12 cellular contexts compared by ENCODE assay signal in genomic region chr17:81339502-81340296, GRCh38. TPM values are rescaled to one million over a fixed set of nuclear protein-coding genes. Genes with fewer than 3 reads are reported as not detected.
DNase-seq lines count a peak whose midpoint lies in the region; ATAC-seq and TF ChIP-seq lines count a peak whose summit lies in the region.
"Had no signal": no experiment of that assay in that cellular context is flagged by ENCODE, and none has a peak within 500 bp of the region (broad histone marks: within the 10 kb centered on the region; RNA-seq: fewer than 3 reads in every experiment).

No MANE protein-coding gene starts in this region.

- H3K9me3 ChIP-seq in BLaER1 treated with 17β-estradiol and CSF1 and Interleukin-3, amounts not matched to agents 10 nM and 100 nM (replicated peaks in 1 of 11): no peaks in the 10 kb centered on the region
- H3K9me3 ChIP-seq in neural progenitor cell (ENCODE audit: low read depth): no peaks in the 10 kb centered on the region

- H3K4me2 ChIP-seq in BLaER1 treated with 17β-estradiol and CSF1 and Interleukin-3, amounts not matched to agents 10 nM and 100 nM: peak overlapping the region; percentile 71 to 100 (median 97)
- H3K4me2 ChIP-seq in neural progenitor cell: peak overlapping the region; percentile 99

- no peak for TF ChIP-seq CTCF in glutamatergic neuron (IDR thresholded peaks at IDR 0.05; ENCODE audit: partially characterized antibody, unreplicated experiment)
- no peak for TF ChIP-seq CTCF in neural progenitor cell (IDR thresholded peaks at IDR 0.05)

- H3K27ac Mint-ChIP-seq in glutamatergic neuron (ENCODE audit: unreplicated experiment) (peak overlapping the region; percentile 90), neural progenitor cell (peak overlapping the region; percentile 25)
- H3K27ac Mint-ChIP-seq in stimulated activated naive B cell treated with anti-CD40 and anti-IgM and Interleukin-4, amounts not matched to agents 10 μg/mL and 1 μg/mL and 100 μg/mL, for 72 hours: no peak overlapping the region
- H3K27ac Mint-ChIP-seq: activated naive CD4-positive, alpha-beta T cell treated with anti-CD3 and anti-CD28 coated beads, Interleukin-2, amount 10 ng/mL, durations not matched to agents 7 days and 5 days; CD8-positive, alpha-beta memory T cell had no signal

- H3K27ac ChIP-seq in BLaER1 treated with 17β-estradiol and CSF1 and Interleukin-3, amounts not matched to agents 10 nM and 100 nM: peak overlapping the region in 7 of 11 experiments; percentile 13 to 99 (median 37); a peak in 11 of 22 replicates
- no peak overlapping the region for H3K27ac ChIP-seq in neural progenitor cell

- no peak overlapping the region for H2AFZ ChIP-seq in neural progenitor cell (replicated peaks)

- peak overlapping the region in 8 of 11 experiments; percentile 1 to 99 (median 59); a peak in 10 of 22 replicates for H3K9ac ChIP-seq in BLaER1 treated with 17β-estradiol and CSF1 and Interleukin-3, amounts not matched to agents 10 nM and 100 nM
- no peak overlapping the region for H3K9ac ChIP-seq in neural progenitor cell

- H3K27me3 ChIP-seq in BLaER1 treated with 17β-estradiol and CSF1 and Interleukin-3, amounts not matched to agents 10 nM and 100 nM: peaks cover 36 to 55% (median 46%) of the 10 kb centered on the region in 11 experiments
- peaks cover 32% of the 10 kb centered on the region for H3K27me3 ChIP-seq in neural progenitor cell

- H4K20me1 ChIP-seq in BLaER1 treated with 17β-estradiol and CSF1 and Interleukin-3, amounts not matched to agents 10 nM and 100 nM: peaks cover 0 to 88% (median 45%) of the 10 kb centered on the region in 11 experiments; a peak in 19 of 22 replicates
- peaks cover 82% of the 10 kb centered on the region for H4K20me1 ChIP-seq in neural progenitor cell (ENCODE audit: low read depth)

- ATAC-seq in HG03095 (IDR thresholded peaks at IDR 0.05; ENCODE audit: unreplicated experiment) (no peak), HG03025 (IDR thresholded peaks at IDR 0.05; ENCODE audit: low FRiP score, unreplicated experiment) (no peak)
- no peak for ATAC-seq in stimulated activated naive B cell treated with anti-CD40 and anti-IgM and Interleukin-4, amounts not matched to agents 10 μg/mL and 1 μg/mL and 100 μg/mL, for 72 hours (replicated peaks)

- peaks cover 57% of the 10 kb centered on the region for H3K79me2 ChIP-seq in neural progenitor cell (ENCODE audit: low read depth)

- peaks cover 51 to 70% (median 64%) of the 10 kb centered on the region in 10 experiments for H3K4me1 ChIP-seq in BLaER1 treated with 17β-estradiol and CSF1 and Interleukin-3, amounts not matched to agents 10 nM and 100 nM
- H3K4me1 ChIP-seq in neural progenitor cell: peaks cover 37% of the 10 kb centered on the region

- H3K36me3 ChIP-seq in BLaER1 treated with 17β-estradiol and CSF1 and Interleukin-3, amounts not matched to agents 10 nM and 100 nM: peaks cover 0 to 34% (median 4%) of the 10 kb centered on the region in 11 experiments; a peak in 8 of 22 replicates
- no peaks in the 10 kb centered on the region for H3K36me3 ChIP-seq in neural progenitor cell

- H3K27me3 Mint-ChIP-seq in glutamatergic neuron (ENCODE audit: unreplicated experiment) (peaks cover 38% of the 10 kb centered on the region), neural progenitor cell (ENCODE audit: insufficient read depth, low read depth) (peaks cover 5% of the 10 kb centered on the region)
- H3K27me3 Mint-ChIP-seq in stimulated activated naive B cell treated with anti-CD40 and anti-IgM and Interleukin-4, amounts not matched to agents 10 μg/mL and 1 μg/mL and 100 μg/mL, for 72 hours: peaks cover 47 to 75% of the 10 kb centered on the region in 2 donors

- no peak overlapping the region for H3K4me3 ChIP-seq in BLaER1 treated with 17β-estradiol and CSF1 and Interleukin-3, amounts not matched to agents 10 nM and 100 nM
- no peak overlapping the region for H3K4me3 ChIP-seq in neural progenitor cell

- H3K36me3 Mint-ChIP-seq in glutamatergic neuron (ENCODE audit: unreplicated experiment) (peaks cover 10% of the 10 kb centered on the region), neural progenitor cell (peaks cover 10% of the 10 kb centered on the region)
- H3K36me3 Mint-ChIP-seq in stimulated activated naive B cell treated with anti-CD40 and anti-IgM and Interleukin-4, amounts not matched to agents 10 μg/mL and 1 μg/mL and 100 μg/mL, for 72 hours: peaks cover 0 to 4% of the 10 kb centered on the region in 2 donors

- H3K4me3 Mint-ChIP-seq in glutamatergic neuron (ENCODE audit: unreplicated experiment) (peak overlapping the region; percentile 75), neural progenitor cell (peak overlapping the region; percentile 80)
- H3K4me3 Mint-ChIP-seq in stimulated activated naive B cell treated with anti-CD40 and anti-IgM and Interleukin-4, amounts not matched to agents 10 μg/mL and 1 μg/mL and 100 μg/mL, for 72 hours: no peak overlapping the region
- H3K4me3 Mint-ChIP-seq: activated naive CD4-positive, alpha-beta T cell treated with anti-CD3 and anti-CD28 coated beads, Interleukin-2, amount 10 ng/mL, durations not matched to agents 7 days and 5 days had no signal

- H3F3A ChIP-seq in neural progenitor cell (ENCODE audit: low read depth): peaks cover 54% of the 10 kb centered on the region

- H3K9me3 Mint-ChIP-seq in glutamatergic neuron (ENCODE audit: unreplicated experiment) (peaks cover 31% of the 10 kb centered on the region), neural progenitor cell (no peaks in the 10 kb centered on the region)
- no peaks in the 10 kb centered on the region for H3K9me3 Mint-ChIP-seq in stimulated activated naive B cell treated with anti-CD40 and anti-IgM and Interleukin-4, amounts not matched to agents 10 μg/mL and 1 μg/mL and 100 μg/mL, for 72 hours
- H3K9me3 Mint-ChIP-seq: activated naive CD4-positive, alpha-beta T cell treated with anti-CD3 and anti-CD28 coated beads, Interleukin-2, amount 10 ng/mL, durations not matched to agents 7 days and 5 days had no signal

- H3K4me1 Mint-ChIP-seq in glutamatergic neuron (ENCODE audit: low read depth, unreplicated experiment) (peaks cover 11% of the 10 kb centered on the region), neural progenitor cell (peaks cover 38% of the 10 kb centered on the region)
- peaks cover 5 to 20% of the 10 kb centered on the region in 2 donors for H3K4me1 Mint-ChIP-seq in stimulated activated naive B cell treated with anti-CD40 and anti-IgM and Interleukin-4, amounts not matched to agents 10 μg/mL and 1 μg/mL and 100 μg/mL, for 72 hours

- DNase-seq in NCI-H526 treated with DMSO at 0.1 percent for 48 hours (lab: John Stamatoyannopoulos, UW) (peak; percentile 65), glutamatergic neuron (peak; percentile 61), neural progenitor cell (ENCODE audit: low spot score) (peak; percentile 61), amniotic stem cell (lab: John Stamatoyannopoulos, UW) (no peak)
- DNase-seq in stimulated activated naive B cell treated with anti-CD40 and anti-IgM and Interleukin-4, amounts not matched to agents 10 μg/mL and 1 μg/mL and 100 μg/mL, for 72 hours: no peak
- DNase-seq: activated naive CD4-positive, alpha-beta T cell treated with anti-CD3 and anti-CD28 coated beads, Interleukin-2, amount 10 ng/mL, durations not matched to agents 7 days and 5 days; CD8-positive, alpha-beta memory T cell; left cardiac atrium; NCI-H1436 treated with DMSO at 0.1 percent for 48 hours had no signal

RNA-seq across cellular contexts. Expression of gene SLC38A10, which starts 44.6 kb away (rescaled TPM):
- total RNA-seq in glutamatergic neuron (ENCODE audit: unreplicated experiment): 92.4 TPM
- total RNA-seq in neural progenitor cell (ENCODE audit: low replicate concordance): 8.3 and 31.4 TPM in 2 replicates

RNA-seq across cellular contexts. Expression of gene BAHCC1, which starts 55.6 kb away (rescaled TPM):
- total RNA-seq in glutamatergic neuron (ENCODE audit: unreplicated experiment) (111 TPM), neural progenitor cell (ENCODE audit: low replicate concordance) (3.4 and 26.3 TPM in 2 replicates)
- total RNA-seq: CD8-positive, alpha-beta memory T cell had no signal

Comparison
In these comparisons a context has a peak if more than half of its experiments do, and no peak if none do; other contexts are left out.
1. DNase-seq: peak in NCI-H526 treated with DMSO at 0.1 percent for 48 hours (single experiment), glutamatergic neuron (single experiment) and neural progenitor cell (single experiment); none in stimulated activated naive B cell treated with anti-CD40 and anti-IgM and Interleukin-4, amounts not matched to agents 10 μg/mL and 1 μg/mL and 100 μg/mL, for 72 hours (single experiment) and amniotic stem cell (single experiment).
2. H3K4me3 Mint-ChIP-seq: peak in glutamatergic neuron (single experiment) and neural progenitor cell (single experiment); none in stimulated activated naive B cell treated with anti-CD40 and anti-IgM and Interleukin-4, amounts not matched to agents 10 μg/mL and 1 μg/mL and 100 μg/mL, for 72 hours (0 of 2).